ENCODE assay signal across 4 cellular contexts in the genomic region with DNA sequence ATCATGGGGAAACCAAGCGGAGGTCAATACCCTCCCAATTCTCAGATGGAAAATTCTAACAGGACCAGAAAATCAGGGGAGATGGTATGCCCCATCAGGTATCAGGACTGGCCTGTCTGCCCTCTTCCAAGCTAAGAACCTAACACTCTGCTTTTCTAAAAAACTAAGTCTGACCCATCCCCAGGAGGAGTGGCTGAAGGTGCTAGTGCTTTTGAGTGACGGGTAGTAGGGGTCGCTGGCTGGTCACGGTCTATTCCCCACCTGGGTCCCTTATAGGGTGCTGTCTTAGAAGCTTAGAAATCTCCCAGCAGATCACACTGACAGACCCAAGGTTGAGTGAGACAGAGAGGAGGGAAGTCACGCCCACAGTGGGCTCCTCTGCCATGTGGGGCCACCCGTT.
"Had no signal": no experiment of that assay in that cellular context is flagged by ENCODE, and none has a peak within 500 bp of the region (broad histone marks: within the 10 kb centered on the region; RNA-seq: fewer than 3 reads in every experiment).

No MANE protein-coding gene starts in this region.

- DNase-seq: H9, HCEC 1CT, IMR-90 had no signal

- H3K4me1 Mint-ChIP-seq: GM23338 had no signal

- H3K27ac Mint-ChIP-seq: GM23338 had no signal

- ATAC-seq: GM23338 had no signal

- H3K4me3 Mint-ChIP-seq: GM23338, H9 had no signal

- H3K9me3 Mint-ChIP-seq: GM23338, H9 had no signal
